In genomic region chr4:9147368-9147767, GRCh38 we compare ENCODE assay signal across 17 cellular contexts. TPM values are rescaled to one million over a fixed set of nuclear protein-coding genes. Genes with fewer than 3 reads are reported as not detected.
"Had no signal": no experiment of that assay in that cellular context is flagged by ENCODE, and none has a peak within 500 bp of the region (broad histone marks: within the 10 kb centered on the region; RNA-seq: fewer than 3 reads in every experiment).

No MANE protein-coding gene starts in this region.

RNA-seq across cellular contexts. Expression of gene FAM90A26, which starts 22.8 kb away (rescaled TPM):
- total RNA-seq: activated B cell treated with CpG ODN at 0.5 μM for 24 hours; activated CD4-positive, alpha-beta memory T cell treated with anti-CD3 and anti-CD28 coated beads for 36 hours; activated CD4-positive, alpha-beta T cell treated with anti-CD3 and anti-CD28 coated beads, Interleukin-2, amount 10 ng/mL, durations not matched to agents 24 days and 14 days; activated CD8-positive, alpha-beta memory T cell treated with anti-CD3 and anti-CD28 coated beads for 36 hours; activated CD8-positive, alpha-beta T cell treated with anti-CD3 and anti-CD28 coated beads for 36 hours; activated naive CD4-positive, alpha-beta T cell treated with anti-CD3 and anti-CD28 coated beads for 36 hours; activated naive CD4-positive, alpha-beta T cell treated with anti-CD3 and anti-CD28 coated beads, Interleukin-2, amount 50 U/mL, for 72 hours; activated naive CD8-positive, alpha-beta T cell treated with anti-CD3 and anti-CD28 coated beads for 36 hours; activated T-cell treated with anti-CD3 and anti-CD28 coated beads, Interleukin-2, amount 50 U/mL, for 72 hours; activated T-helper 1 cell treated with anti-CD3 and anti-CD28 coated beads, Interleukin-12 subunit alpha, Interleukin-12 subunit beta, Interleukin-2, Interleukin-4 antibody, amounts not matched to agents 30 ng/mL and 10 ng/mL and 1 ng/mL, durations not matched to agents 14 hours and 24 hours and 36 hours; activated T-helper 17 cell treated with anti-CD3 and anti-CD28 coated beads, Interleukin-2, amount 50 U/mL, for 72 hours; adrenal gland; aorta; astrocyte; body of pancreas; breast epithelium; cardiac septum had no signal
